Comparison of ENCODE assay signal across 17 cellular contexts in genomic region chr10:73863039-73863817, GRCh38. TPM values are rescaled to one million over a fixed set of nuclear protein-coding genes. Genes with fewer than 3 reads are reported as not detected.
DNase-seq lines count a peak whose midpoint lies in the region; ATAC-seq and TF ChIP-seq lines count a peak whose summit lies in the region.
"Had no signal": no experiment of that assay in that cellular context is flagged by ENCODE, and none has a peak within 500 bp of the region (broad histone marks: within the 10 kb centered on the region; RNA-seq: fewer than 3 reads in every experiment).

No MANE protein-coding gene starts in this region.

- H2AK5ac ChIP-seq in mesenchymal stem cell (ENCODE audit: low read length, severe bottlenecking): no peak overlapping the region

- CTCF ChIA-PET in activated naive CD4-positive, alpha-beta T cell treated with anti-CD3 and anti-CD28 coated beads for 36 hours (lab: Charles Lee): interaction anchor here (0.6 to 12.5 kb wide), 6 partner anchors 9 to 76 kb away, joined by 3 to 164 read pairs (median 7); partner anchors contain the start of gene CAMK2G
- CTCF ChIA-PET in activated CD8-positive, alpha-beta T cell treated with anti-CD3 and anti-CD28 coated beads, Interleukin-2, amount 10 ng/mL, durations not matched to agents 7 days and 5 days (lab: Charles Lee): interaction anchor here (1.2 to 13.9 kb wide), 4 partner anchors 12 to 93 kb away, joined by 4 to 228 read pairs (median 46); partner anchors contain the start of gene CAMK2G

- no peak overlapping the region for H3K14ac ChIP-seq in mesenchymal stem cell (ENCODE audit: low read length in 2 of 2)

- H2BK12ac ChIP-seq in mesenchymal stem cell (ENCODE audit: low read length in 2 of 2): no peak overlapping the region

- no peaks in the 10 kb centered on the region for H3K27me3 Mint-ChIP-seq in activated naive CD4-positive, alpha-beta T cell treated with anti-CD3 and anti-CD28 coated beads for 36 hours (ENCODE audit: low read depth)
- H3K27me3 Mint-ChIP-seq in activated CD8-positive, alpha-beta T cell treated with anti-CD3 and anti-CD28 coated beads, Interleukin-2, amount 10 ng/mL, durations not matched to agents 7 days and 5 days (ENCODE audit: low read depth): no peaks in the 10 kb centered on the region
- H3K27me3 Mint-ChIP-seq: progenitor cell of endocrine pancreas had no signal

- DNase-seq in activated naive CD4-positive, alpha-beta T cell treated with anti-CD3 and anti-CD28 coated beads for 36 hours: no peak
- DNase-seq in activated naive CD4-positive, alpha-beta T cell treated with anti-CD3 and anti-CD28 coated beads, Interleukin-2, amount 50 U/mL, for 16 hours: no peak
- DNase-seq in activated CD8-positive, alpha-beta T cell treated with anti-CD3 and anti-CD28 coated beads, Interleukin-2, amount 10 ng/mL, durations not matched to agents 7 days and 5 days: no peak
- DNase-seq in mesenchymal stem cell: no peak
- no peak for DNase-seq in omental fat pad (ENCODE audit: low spot score)
- DNase-seq in SHP77 treated with DMSO at 0.1 percent for 48 hours (lab: John Stamatoyannopoulos, UW): no peak
- DNase-seq in HPDE6-E6E7 (ENCODE audit: extremely low spot score): no peak
- DNase-seq: colonic mucosa; DMS153; NCI-H1930; NCI-H748 treated with DMSO at 0.1 percent for 48 hours; Peyer's patch; stimulated activated CD4-positive, alpha-beta T cell treated with anti-CD3 and anti-CD28 coated beads, Interleukin-12 subunit alpha, Interleukin-12 subunit beta, amount 100 ng/mL, for 4 hours; substantia nigra; SW 1271 had no signal

- H4K91ac ChIP-seq in mesenchymal stem cell (ENCODE audit: low read length): no peak overlapping the region

- H4K8ac ChIP-seq in mesenchymal stem cell (ENCODE audit: low read length): no peak overlapping the region

- H3K27ac ChIP-seq in mesenchymal stem cell (ENCODE audit: low read length, poor library complexity, severe bottlenecking): no peak overlapping the region
- H3K27ac ChIP-seq: colonic mucosa, Peyer's patch had no signal

- WGBS in mesenchymal stem cell: 95% methylated on average over 5 of the region's 5 CpGs

- no peak overlapping the region for H2BK5ac ChIP-seq in mesenchymal stem cell (ENCODE audit: low read depth, low read length, poor library complexity, severe bottlenecking)

- H3K27me3 ChIP-seq in mesenchymal stem cell (ENCODE audit: control insufficient read depth in 1 of 2, insufficient read depth in 1 of 2, low read length in 2 of 2): no peaks in the 10 kb centered on the region
- H3K27me3 ChIP-seq: colonic mucosa, Peyer's patch had no signal

- no peak overlapping the region for H3K4me3 ChIP-seq in mesenchymal stem cell (ENCODE audit: insufficient read depth in 1 of 2, low read depth in 1 of 2, low read length in 2 of 2)
- H3K4me3 ChIP-seq: colonic mucosa, Peyer's patch had no signal

- H3K4ac ChIP-seq in mesenchymal stem cell (ENCODE audit: low read depth in 1 of 2, low read length in 2 of 2): no peak overlapping the region

- H3K36me3 ChIP-seq in mesenchymal stem cell (ENCODE audit: control insufficient read depth in 1 of 2, insufficient read depth in 2 of 2, low read depth in 1 of 2, low read length in 2 of 2): peaks cover 69 to 81% of the 10 kb centered on the region in 2 experiments
- H3K36me3 ChIP-seq: colonic mucosa had no signal

- H3K4me1 Mint-ChIP-seq in activated naive CD4-positive, alpha-beta T cell treated with anti-CD3 and anti-CD28 coated beads for 36 hours (ENCODE audit: low read depth): peaks cover 84% of the 10 kb centered on the region
- H3K4me1 Mint-ChIP-seq in activated CD8-positive, alpha-beta T cell treated with anti-CD3 and anti-CD28 coated beads, Interleukin-2, amount 10 ng/mL, durations not matched to agents 7 days and 5 days (ENCODE audit: low read depth): peaks cover 95% of the 10 kb centered on the region

- H3K4me1 ChIP-seq in mesenchymal stem cell (ENCODE audit: control insufficient read depth, insufficient read depth, low read depth, low read length): peaks cover 15% of the 10 kb centered on the region

- no peak overlapping the region for H2AFZ ChIP-seq in mesenchymal stem cell (ENCODE audit: low read depth, low read length)

- no peak overlapping the region for H3K4me3 Mint-ChIP-seq in activated naive CD4-positive, alpha-beta T cell treated with anti-CD3 and anti-CD28 coated beads for 36 hours
- no peak overlapping the region for H3K4me3 Mint-ChIP-seq in activated CD8-positive, alpha-beta T cell treated with anti-CD3 and anti-CD28 coated beads, Interleukin-2, amount 10 ng/mL, durations not matched to agents 7 days and 5 days

- peaks cover 10% of the 10 kb centered on the region for H3K36me3 Mint-ChIP-seq in activated naive CD4-positive, alpha-beta T cell treated with anti-CD3 and anti-CD28 coated beads for 36 hours (ENCODE audit: low read depth)
- peaks cover 70% of the 10 kb centered on the region for H3K36me3 Mint-ChIP-seq in activated CD8-positive, alpha-beta T cell treated with anti-CD3 and anti-CD28 coated beads, Interleukin-2, amount 10 ng/mL, durations not matched to agents 7 days and 5 days (ENCODE audit: low read depth)

- no peak overlapping the region for H2BK15ac ChIP-seq in mesenchymal stem cell (ENCODE audit: low read depth, poor library complexity, severe bottlenecking)

- no peak for TF ChIP-seq CTCF in omental fat pad (IDR thresholded peaks at IDR 0.05)

- H3K23ac ChIP-seq in mesenchymal stem cell (ENCODE audit: low read length in 2 of 2): no peak overlapping the region

- no peak overlapping the region for H3K4me2 ChIP-seq in mesenchymal stem cell (ENCODE audit: low read length, poor library complexity, severe bottlenecking)

- H3K79me1 ChIP-seq in mesenchymal stem cell (replicated peaks; ENCODE audit: low read length, poor library complexity, severe bottlenecking): peaks cover 34% of the 10 kb centered on the region

- ATAC-seq in activated CD8-positive, alpha-beta T cell treated with anti-CD3 and anti-CD28 coated beads, Interleukin-2, amount 10 ng/mL, durations not matched to agents 7 days and 5 days: no peak
- ATAC-seq in GM21723 (IDR thresholded peaks at IDR 0.05; ENCODE audit: unreplicated experiment) (no peak), omental fat pad (ENCODE audit: low FRiP score) (no peak)

- intact Hi-C loops in activated naive CD4-positive, alpha-beta T cell treated with anti-CD3 and anti-CD28 coated beads for 36 hours (cut with micrococcal nuclease): no loop called here

- H3K9ac ChIP-seq in mesenchymal stem cell (ENCODE audit: low read length): peak overlapping the region; percentile 10

- no peaks in the 10 kb centered on the region for H3K9me3 Mint-ChIP-seq in activated naive CD4-positive, alpha-beta T cell treated with anti-CD3 and anti-CD28 coated beads for 36 hours
- no peaks in the 10 kb centered on the region for H3K9me3 Mint-ChIP-seq in activated CD8-positive, alpha-beta T cell treated with anti-CD3 and anti-CD28 coated beads, Interleukin-2, amount 10 ng/mL, durations not matched to agents 7 days and 5 days (ENCODE audit: insufficient read depth)

- no peak overlapping the region for H3K18ac ChIP-seq in mesenchymal stem cell (ENCODE audit: low read depth in 1 of 2, low read length in 2 of 2)

- H3K27ac Mint-ChIP-seq in activated naive CD4-positive, alpha-beta T cell treated with anti-CD3 and anti-CD28 coated beads for 36 hours: peak overlapping the region; percentile 5
- peak overlapping the region; percentile 43 for H3K27ac Mint-ChIP-seq in activated CD8-positive, alpha-beta T cell treated with anti-CD3 and anti-CD28 coated beads, Interleukin-2, amount 10 ng/mL, durations not matched to agents 7 days and 5 days
- H3K27ac Mint-ChIP-seq: progenitor cell of endocrine pancreas had no signal

- POLR2A ChIA-PET in activated CD8-positive, alpha-beta T cell treated with anti-CD3 and anti-CD28 coated beads, Interleukin-2, amount 10 ng/mL, durations not matched to agents 7 days and 5 days (lab: Charles Lee): interaction anchor here (2.4 kb wide), 1 partner anchor 14 kb away, joined by 8 read pairs; no protein-coding TSS in a partner anchor

- no peak overlapping the region for H2BK120ac ChIP-seq in mesenchymal stem cell (ENCODE audit: low read depth, low read length)

- H3K9me3 ChIP-seq in mesenchymal stem cell (ENCODE audit: control insufficient read depth, low read length): no peaks in the 10 kb centered on the region
- H3K9me3 ChIP-seq: colonic mucosa, Peyer's patch had no signal

RNA-seq across cellular contexts. Expression of gene CAMK2G, which starts 11.1 kb away (rescaled TPM):
- total RNA-seq in activated naive CD4-positive, alpha-beta T cell treated with anti-CD3 and anti-CD28 coated beads for 36 hours: 10 to 100 TPM; 22.9 to 26.3 TPM
- 10 to 100 TPM; 43.2 to 48.4 TPM for total RNA-seq in activated CD8-positive, alpha-beta T cell treated with anti-CD3 and anti-CD28 coated beads, Interleukin-2, amount 10 ng/mL, durations not matched to agents 7 days and 5 days
- polyA plus RNA-seq in mesenchymal stem cell (2013, experiment 1 of 2): 17.2 TPM
- polyA plus RNA-seq in mesenchymal stem cell (2013, experiment 2 of 2): 16.4 TPM
- 10 to 100 TPM; 10.6 to 35.8 (median 15.6) TPM for total RNA-seq in omental fat pad

RNA-seq across cellular contexts. Expression of gene PLAU, which starts 47.7 kb away (rescaled TPM):
- under 1 TPM; 0.26 to 0.27 TPM for total RNA-seq in activated naive CD4-positive, alpha-beta T cell treated with anti-CD3 and anti-CD28 coated beads for 36 hours
- 1 to 10 TPM; 1.1 to 1.6 TPM for total RNA-seq in activated CD8-positive, alpha-beta T cell treated with anti-CD3 and anti-CD28 coated beads, Interleukin-2, amount 10 ng/mL, durations not matched to agents 7 days and 5 days
- 1,126 TPM for polyA plus RNA-seq in mesenchymal stem cell (2013, experiment 1 of 2)
- polyA plus RNA-seq in mesenchymal stem cell (2013, experiment 2 of 2): 1,146 TPM
- 10 to 100 TPM in 3 of 4 donors, 1 to 10 TPM in 1; 7.3 to 75.2 (median 31.9) TPM for total RNA-seq in omental fat pad

RNA-seq across cellular contexts. Expression of gene NDST2, which starts 51.8 kb away (rescaled TPM):
- 100 to 1,000 TPM; 102 to 127 TPM for total RNA-seq in activated naive CD4-positive, alpha-beta T cell treated with anti-CD3 and anti-CD28 coated beads for 36 hours
- total RNA-seq in activated CD8-positive, alpha-beta T cell treated with anti-CD3 and anti-CD28 coated beads, Interleukin-2, amount 10 ng/mL, durations not matched to agents 7 days and 5 days: 10 to 100 TPM; 60.7 to 61.1 TPM
- polyA plus RNA-seq in mesenchymal stem cell (2013, experiment 1 of 2): 16.6 TPM
- 16.7 TPM for polyA plus RNA-seq in mesenchymal stem cell (2013, experiment 2 of 2)
- 10 to 100 TPM; 21.4 to 66.2 (median 35.7) TPM for total RNA-seq in omental fat pad
